In the genomic region with DNA sequence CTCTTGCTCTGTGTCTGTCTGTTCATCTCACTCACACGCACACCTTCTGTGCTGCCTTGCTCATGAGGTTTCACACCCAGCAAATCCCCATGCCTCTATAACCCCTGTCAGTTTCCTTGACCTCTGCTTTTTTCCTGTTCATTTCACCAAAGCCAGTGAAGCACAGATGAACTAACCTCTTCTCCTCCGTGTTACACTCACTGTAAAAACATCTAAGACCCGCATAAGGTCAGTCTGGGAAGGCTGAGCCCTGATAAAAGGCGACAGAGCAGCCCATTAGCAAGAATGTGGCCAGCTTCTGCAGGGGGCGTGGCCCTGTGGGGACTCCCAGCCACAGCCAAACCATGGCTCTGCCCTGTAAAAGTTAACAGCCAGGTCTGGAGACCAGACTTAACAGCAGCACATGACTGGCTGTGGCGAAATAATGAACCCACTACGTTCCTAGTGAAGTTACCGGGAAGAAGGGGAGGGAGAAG, we compare ENCODE assay signal across 9 cellular contexts. TPM values are rescaled to one million over a fixed set of nuclear protein-coding genes. Genes with fewer than 3 reads are reported as not detected.
DNase-seq lines count a peak whose midpoint lies in the region; ATAC-seq, FAIRE-seq and TF ChIP-seq lines count a peak whose summit lies in the region.
"Had no signal": no experiment of that assay in that cellular context is flagged by ENCODE, and none has a peak within 500 bp of the region (broad histone marks: within the 10 kb centered on the region; RNA-seq: fewer than 3 reads in every experiment).

No MANE protein-coding gene starts in this region.

- no peak overlapping the region for H2AFZ ChIP-seq in H1 (ENCODE audit: low read length)

- H3K4me3 ChIP-seq in H1 (ENCODE audit: extremely low read depth in 1 of 4, insufficient read depth in 2 of 4, low read depth in 3 of 4, low read length in 4 of 4) = no peak overlapping the region
- no peak overlapping the region for H3K4me3 ChIP-seq in mucosa of descending colon

- no peak overlapping the region for H3K56ac ChIP-seq in H1 (replicated peaks; ENCODE audit: insufficient read length, low read depth, low read length)

- TF ChIP-seq POLR2A in H1 (IDR thresholded peaks at IDR 0.05; ENCODE audit: control extremely low read depth in 1 of 2, low read depth in 2 of 2, low read length in 2 of 2) = no peak

- no peak for TF ChIP-seq EP300 in H1 (IDR thresholded peaks at IDR 0.05; ENCODE audit: borderline replicate concordance in 1 of 2, low read depth in 2 of 2, low read length in 2 of 2)

- H3K4me2 ChIP-seq in H1 (ENCODE audit: insufficient read depth in 1 of 2, low read depth in 2 of 2, low read length in 2 of 2) = peak overlapping the region; percentile 2 to 17; a peak in 2 of 4 replicates
- H3K4me2 ChIP-seq: KMS-11 had no signal

- peak overlapping the region; percentile 51 for H2BK12ac ChIP-seq in H1 (ENCODE audit: low read depth, low read length)

- H3K27me3 ChIP-seq in H1 (replicated peaks in 1 of 4; ENCODE audit: control insufficient read depth in 3 of 4, extremely low read depth in 1 of 4, insufficient read depth in 3 of 4, low read length in 3 of 4) = no peaks in the 10 kb centered on the region

- H3K4me1 Mint-ChIP-seq in activated naive CD4-positive, alpha-beta T cell treated with anti-CD3 and anti-CD28 coated beads for 36 hours (ENCODE audit: low read depth) = peaks cover 5% of the 10 kb centered on the region

- TF ChIP-seq RAD21 in H1 (IDR thresholded peaks at IDR 0.05 in 1 of 2, conservative IDR thresholded peaks at IDR 0.05 in 1 of 2; ENCODE audit: low read depth in 2 of 2, low read length in 2 of 2) = no peak

- no peaks in the 10 kb centered on the region for H3K9me3 Mint-ChIP-seq in activated naive CD4-positive, alpha-beta T cell treated with anti-CD3 and anti-CD28 coated beads for 36 hours

- H3K14ac ChIP-seq in H1 (ENCODE audit: insufficient read length) = no peak overlapping the region

- H3K27ac Mint-ChIP-seq in activated naive CD4-positive, alpha-beta T cell treated with anti-CD3 and anti-CD28 coated beads for 36 hours = no peak overlapping the region

- TF ChIP-seq CTCF in H1 (IDR thresholded peaks at IDR 0.05; ENCODE audit: control extremely low read depth in 1 of 3, insufficient read depth in 1 of 3, low read depth in 1 of 3, low read length in 3 of 3) (no peak), mucosa of descending colon (IDR thresholded peaks at IDR 0.05) (no peak)

- no peak overlapping the region for H3K23ac ChIP-seq in H1 (ENCODE audit: insufficient read length)

- ATAC-seq in mucosa of descending colon (peak; percentile 37), HG03135 (IDR thresholded peaks at IDR 0.05; ENCODE audit: unreplicated experiment) (no peak)

- H3K79me2 ChIP-seq in H1 (ENCODE audit: control insufficient read depth in 1 of 2, insufficient read depth in 2 of 2, low read length in 2 of 2) = no peaks in the 10 kb centered on the region

- no peak overlapping the region for H3K4ac ChIP-seq in H1 (replicated peaks; ENCODE audit: insufficient read length, low read depth, low read length)

- no peaks in the 10 kb centered on the region for H3K36me3 ChIP-seq in H1 (ENCODE audit: control insufficient read depth in 2 of 4, insufficient read depth in 4 of 4, low read length in 3 of 4)
- no peaks in the 10 kb centered on the region for H3K36me3 ChIP-seq in mucosa of descending colon (ENCODE audit: low read depth)

- no peak for FAIRE-seq in H1 (lab: Jason Lieb, UNC)

- H4K20me1 ChIP-seq in H1 (replicated peaks in 1 of 2; ENCODE audit: control insufficient read depth in 1 of 2, insufficient read depth in 2 of 2, low read length in 2 of 2) = peaks cover 3 to 13% of the 10 kb centered on the region in 2 experiments

- H3K27ac ChIP-seq in H1 (ENCODE audit: low read depth, low read length) = peak overlapping the region; percentile 71; the same call in 1 of the 2 replicates
- H3K27ac ChIP-seq: KMS-11 had no signal

- peak overlapping the region; percentile 42; the same call in 1 of the 2 replicates for H2AK5ac ChIP-seq in H1 (ENCODE audit: low read depth, low read length)

- H3K4me3 Mint-ChIP-seq in activated naive CD4-positive, alpha-beta T cell treated with anti-CD3 and anti-CD28 coated beads for 36 hours = no peak overlapping the region

- WGBS in H1 (ENCODE audit: extremely low coverage in 1 of 2, insufficient coverage in 1 of 2, insufficient read length in 1 of 2, insufficient replicate concordance in 2 of 2, low coverage in 1 of 2, low lambda C conversion rate in 2 of 2, missing lambda C conversion rate in 1 of 2), 2 experiments = 71% methylated on average over 8 of the region's 8 CpGs; no CpG with 5 or more reads in 1 of the 2 experiments

- H3K23me2 ChIP-seq in H1 (ENCODE audit: low read depth, low read length) = peaks cover 8% of the 10 kb centered on the region; the same call in 1 of the 2 replicates

- no peak overlapping the region for H2BK120ac ChIP-seq in H1 (replicated peaks; ENCODE audit: low read depth, low read length)

- H4K5ac ChIP-seq in H1 (ENCODE audit: insufficient read length, low read depth, low read length) = no peak overlapping the region

- no peaks in the 10 kb centered on the region for H3K27me3 Mint-ChIP-seq in activated naive CD4-positive, alpha-beta T cell treated with anti-CD3 and anti-CD28 coated beads for 36 hours (ENCODE audit: low read depth)

- peak overlapping the region; percentile 41; the same call in 1 of the 2 replicates for H2BK5ac ChIP-seq in H1 (ENCODE audit: low read depth, low read length)

- peak overlapping the region in 2 of 4 experiments; percentile 25 to 27; a peak in 2 of 7 replicates for H3K9ac ChIP-seq in H1 (replicated peaks in 1 of 4; ENCODE audit: extremely low read depth in 1 of 4, low read depth in 3 of 4, low read length in 3 of 4)
- H3K9ac ChIP-seq: KMS-11 had no signal

- POLR2A ChIA-PET in H1 (lab: Charles Lee; ENCODE audit: partially characterized antibody) = interaction anchor here (0.5 to 2.4 kb wide), 12 partner anchors 8 to 143 kb away, joined by 3 to 12 read pairs (median 3); no protein-coding TSS in a partner anchor

- CTCF ChIA-PET in H1 (lab: Charles Lee; ENCODE audit: partially characterized antibody) = interaction anchor here (0.8 to 5.0 kb wide), 14 partner anchors 14 to 220 kb away, joined by 3 to 50 read pairs (median 3); no protein-coding TSS in a partner anchor
- CTCF ChIA-PET in activated naive CD4-positive, alpha-beta T cell treated with anti-CD3 and anti-CD28 coated beads for 36 hours (lab: Charles Lee) = interaction anchor here (0.6 kb wide), 1 partner anchor 63 kb away, joined by 3 read pairs; no protein-coding TSS in a partner anchor

- in situ Hi-C loops in ACHN (cut with HindIII; ENCODE audit: low pct_ligation_motif_present, low pct_unique_long_range_greater_than_20kb, low sequenced_read_pairs) = no loop called here

- peak overlapping the region; percentile 13 for H4K91ac ChIP-seq in H1 (replicated peaks; ENCODE audit: insufficient read length, low read length)

- H3K4me1 ChIP-seq in H1 (replicated peaks in 1 of 4; ENCODE audit: control insufficient read depth in 3 of 4, insufficient read depth in 4 of 4, low read length in 3 of 4) = peaks cover 14 to 24% (median 20%) of the 10 kb centered on the region in 4 experiments
- peaks cover 29% of the 10 kb centered on the region for H3K4me1 ChIP-seq in mucosa of descending colon (ENCODE audit: low read depth)

- H2BK15ac ChIP-seq in H1 (ENCODE audit: low read length) = peak overlapping the region; percentile 53; the same call in 1 of the 2 replicates

- H3K79me1 ChIP-seq in H1 (ENCODE audit: low read depth, low read length) = peaks cover 18% of the 10 kb centered on the region

- no peaks in the 10 kb centered on the region for H3K9me3 ChIP-seq in H1 (ENCODE audit: insufficient read depth in 2 of 2, low read depth in 1 of 2, low read length in 1 of 2)
- H3K9me3 ChIP-seq in mucosa of descending colon = no peaks in the 10 kb centered on the region

- H4K8ac ChIP-seq in H1 (ENCODE audit: extremely low read depth, insufficient read depth, low read length) = no peak overlapping the region

- H2BK20ac ChIP-seq in H1 (ENCODE audit: low read length) = no peak overlapping the region

- DNase-seq in ACHN = peak; percentile 77
- DNase-seq in MV-4-11 (lab: John Stamatoyannopoulos, UW) = peak; percentile 32
- no peak for DNase-seq in H1 (ENCODE audit: low read depth in 1 of 2, low spot score in 2 of 2)
- DNase-seq in mucosa of descending colon = peak in 1 of 3 donors; percentile 51
- DNase-seq in activated naive CD4-positive, alpha-beta T cell treated with anti-CD3 and anti-CD28 coated beads for 36 hours = no peak
- no peak for DNase-seq in RKO (ENCODE audit: low spot score)
- DNase-seq in HT-29 (ENCODE audit: low spot score) = no peak

- intact Hi-C loops in mucosa of descending colon (cut with DNase I, micrococcal nuclease) = no loop called here
- intact Hi-C loops in activated naive CD4-positive, alpha-beta T cell treated with anti-CD3 and anti-CD28 coated beads for 36 hours (cut with micrococcal nuclease) = no loop called here

- no peaks in the 10 kb centered on the region for H3K36me3 Mint-ChIP-seq in activated naive CD4-positive, alpha-beta T cell treated with anti-CD3 and anti-CD28 coated beads for 36 hours (ENCODE audit: low read depth)

- H3K18ac ChIP-seq in H1 (ENCODE audit: extremely low read depth, low read length) = no peak overlapping the region

TF ChIP-seq in H1, 55 proteins besides CTCF, POLR2A, EP300 and RAD21 (continues in another document):
- TF ChIP-seq CHD2 (IDR thresholded peaks at IDR 0.05; ENCODE audit: low read length) (no peak), BCL11A (IDR thresholded peaks at IDR 0.05; ENCODE audit: low read depth in 2 of 2, low read length in 2 of 2) (no peak), EGR1 (IDR thresholded peaks at IDR 0.05; ENCODE audit: borderline replicate concordance, low read depth, low read length) (no peak), CBX8 (IDR thresholded peaks at IDR 0.05; ENCODE audit: borderline replicate concordance, low read depth, low read length) (no peak), GTF2F1 (IDR thresholded peaks at IDR 0.05; ENCODE audit: borderline replicate concordance, low read depth, low read length) (no peak), SAP30 (IDR thresholded peaks at IDR 0.05; ENCODE audit: insufficient read depth, insufficient replicate concordance, low read length) (no peak)

RNA-seq across cellular contexts. Expression of gene NPAS1, which starts 42.8 kb away (rescaled TPM):
- 9.0 and 9.9 TPM in 2 replicates for total RNA-seq in H1 (2021; fragmentation: NEBNext Ultra II Directional; extraction: Animal tissue kit (Norgen Biotek cat#: 25700))
- 13.9 and 26.8 TPM in 2 replicates for polyA plus RNA-seq in H1 (2011; rRNA removed)
- 17.3 TPM for polyA plus RNA-seq in H1 (2011; cell fraction: cytosol; rRNA removed)
- polyA plus RNA-seq in H1 (2011; cell fraction: nucleus; rRNA removed) = 27.9 TPM
- polyA plus RNA-seq in H1 (2012, experiment 1 of 2) = 7.4 to 12.8 TPM (median 11.3 TPM) in 4 replicates
- 9.8 TPM for polyA plus RNA-seq in H1 (2012, experiment 2 of 2)
- polyA plus RNA-seq in H1 (2013, experiment 1 of 2) = 6.6 TPM
- 5.8 TPM for polyA plus RNA-seq in H1 (2013, experiment 2 of 2)
- polyA minus RNA-seq in H1 (2011; rRNA and poly(A)+ RNA removed) = 2.4 and 4.5 TPM in 2 replicates
- polyA minus RNA-seq in H1 (2011; cell fraction: cytosol; rRNA and poly(A)+ RNA removed) = 9.7 TPM
- polyA minus RNA-seq in H1 (2011; cell fraction: nucleus; rRNA and poly(A)+ RNA removed) = 9.2 TPM
- total RNA-seq in mucosa of descending colon = 1 to 10 TPM in 1 of 3 donors, under 1 TPM in 1, not detected in 1; 0.31 to 1.1 TPM
- under 1 TPM in 1 of 2 experiments, not detected in 1; 0.21 TPM for total RNA-seq in activated naive CD4-positive, alpha-beta T cell treated with anti-CD3 and anti-CD28 coated beads for 36 hours
- 0.50 TPM in 1 of 2 replicates, not detected in the other for total RNA-seq in HT-29 (2014; rRNA removed; shearing (Covaris generic))

Comparison
In these comparisons a context has a peak if more than half of its experiments do, and no peak if none do; other contexts are left out.
1. DNase-seq: peak in ACHN (single experiment) and MV-4-11 (single experiment); none in H1 (0 of 2), activated naive CD4-positive, alpha-beta T cell treated with anti-CD3 and anti-CD28 coated beads for 36 hours (single experiment), RKO (single experiment) and HT-29 (single experiment).